ENCODE assay signal across 1 cellular context in genomic region chr1:33363470-33363861, GRCh38.
TF ChIP-seq lines count a peak whose summit lies in the region.

No MANE protein-coding gene starts in this region.

TF ChIP-seq in HepG2, 621 proteins besides CTCF, POLR2A, EP300 and RAD21 (continued from another document):
- TF ChIP-seq RAD51 (IDR thresholded peaks at IDR 0.05; ENCODE audit: borderline replicate concordance) (no peak), ZNF547 (CRISPR knock-in tag; IDR thresholded peaks at IDR 0.05) (no peak), KMT2B (CRISPR knock-in tag; IDR thresholded peaks at IDR 0.05) (no peak), FOXJ3 (CRISPR knock-in tag; IDR thresholded peaks at IDR 0.05; ENCODE audit: borderline replicate concordance) (no peak), DMTF1 (CRISPR knock-in tag; IDR thresholded peaks at IDR 0.05) (no peak), ZNF710 (CRISPR knock-in tag; IDR thresholded peaks at IDR 0.05; ENCODE audit: borderline replicate concordance) (no peak), ZNF597 (CRISPR knock-in tag; IDR thresholded peaks at IDR 0.05) (no peak), SALL2 (CRISPR knock-in tag; IDR thresholded peaks at IDR 0.05) (no peak), IRX3 (CRISPR knock-in tag; IDR thresholded peaks at IDR 0.05; ENCODE audit: borderline replicate concordance, low read depth) (no peak), MYNN (CRISPR knock-in tag; IDR thresholded peaks at IDR 0.05; ENCODE audit: low read depth) (no peak), FOXK1 (CRISPR knock-in tag; IDR thresholded peaks at IDR 0.05; ENCODE audit: borderline replicate concordance, low read depth) (no peak), SAP130 (CRISPR knock-in tag; IDR thresholded peaks at IDR 0.05; ENCODE audit: low read depth) (no peak), ATF7-NPFF (CRISPR knock-in tag; IDR thresholded peaks at IDR 0.05; ENCODE audit: low read depth) (no peak), PATZ1 (CRISPR knock-in tag; IDR thresholded peaks at IDR 0.05) (no peak), PHF20 (CRISPR knock-in tag; IDR thresholded peaks at IDR 0.05) (no peak), ZNF703 (CRISPR knock-in tag; IDR thresholded peaks at IDR 0.05; ENCODE audit: borderline replicate concordance) (no peak)
